9 cellular contexts compared by ENCODE assay signal in genomic region chr17:81094224-81094743, GRCh38. TPM values are rescaled to one million over a fixed set of nuclear protein-coding genes. Genes with fewer than 3 reads are reported as not detected.
DNase-seq lines count a peak whose midpoint lies in the region; ATAC-seq and TF ChIP-seq lines count a peak whose summit lies in the region.
"Had no signal": no experiment of that assay in that cellular context is flagged by ENCODE, and none has a peak within 500 bp of the region (broad histone marks: within the 10 kb centered on the region; RNA-seq: fewer than 3 reads in every experiment).

No MANE protein-coding gene starts in this region.

- 0 out of 2 replicates have a peak, but pooled peaks cover 4% of the 10 kb centered on the region for H3F3A ChIP-seq in GM23338 (replicated peaks; ENCODE audit: low read depth)

- H4K20me1 ChIP-seq in GM23338 (replicated peaks; ENCODE audit: insufficient read depth): no peaks in the 10 kb centered on the region

- H3K9me3 ChIP-seq in SJSA1 (replicated peaks): no peaks in the 10 kb centered on the region

- no peak for ATAC-seq in GM23338
- no peak for ATAC-seq in GM21825 (IDR thresholded peaks at IDR 0.05; ENCODE audit: unreplicated experiment)

- no peaks in the 10 kb centered on the region for H3K36me3 Mint-ChIP-seq in GM23338 (ENCODE audit: low read depth)

- no peak overlapping the region for H2AFZ ChIP-seq in GM23338

- H3K27ac ChIP-seq in GM23338 (ENCODE audit: low read depth) (peak overlapping the region; percentile 26; the same call in 1 of the 2 replicates), SJSA1 (peak overlapping the region; percentile 82), epithelial cell of prostate (peak overlapping the region; percentile 73)

- no peaks in the 10 kb centered on the region for H3K27me3 ChIP-seq in GM23338 (ENCODE audit: insufficient read depth)
- H3K27me3 ChIP-seq in SJSA1 (replicated peaks): no peaks in the 10 kb centered on the region

- H3K4me3 Mint-ChIP-seq in GM23338: no peak overlapping the region; the same call in 2 of the 3 replicates
- H3K4me3 Mint-ChIP-seq: T-helper 1 cell treated with Interleukin-12 subunit alpha and Interleukin-12 subunit beta and Interleukin-4 antibody, amounts not matched to agents 30 μg/mL and 1 μg/mL, for 36 hours had no signal

- H3K9me3 Mint-ChIP-seq in GM23338: no peaks in the 10 kb centered on the region
- H3K9me3 Mint-ChIP-seq: T-helper 1 cell treated with Interleukin-12 subunit alpha and Interleukin-12 subunit beta and Interleukin-4 antibody, amounts not matched to agents 30 μg/mL and 1 μg/mL, for 36 hours had no signal

- H3K4me1 ChIP-seq in GM23338 (ENCODE audit: insufficient read depth) (peaks cover 6% of the 10 kb centered on the region; the same call in 1 of the 2 replicates), SJSA1 (replicated peaks) (peaks cover 47% of the 10 kb centered on the region)

- CTCF ChIA-PET in GM10248 (lab: Yijun Ruan, JAX): interaction anchor here (1.0 to 1.4 kb wide), 2 partner anchors 8 to 70 kb away, joined by 3 to 4 read pairs; no protein-coding TSS in a partner anchor

- H3K36me3 ChIP-seq in GM23338 (ENCODE audit: insufficient read depth): no peaks in the 10 kb centered on the region
- H3K36me3 ChIP-seq in SJSA1: peaks cover 25% of the 10 kb centered on the region

- H3K27me3 Mint-ChIP-seq in GM23338 (ENCODE audit: insufficient read depth, low read depth, poor library complexity): peaks cover 27% of the 10 kb centered on the region

- H3K4me3 ChIP-seq in GM23338 (no peak overlapping the region), SJSA1 (no peak overlapping the region), retinal pigment epithelial cell (ENCODE audit: low read length) (no peak overlapping the region)

- H3K9me2 ChIP-seq in GM23338 (ENCODE audit: insufficient read depth): no peaks in the 10 kb centered on the region

- peaks cover 34% of the 10 kb centered on the region for H3K4me1 Mint-ChIP-seq in GM23338

- peak overlapping the region; percentile 45; the same call in 1 of the 2 replicates for H3K4me2 ChIP-seq in GM23338

- H3K79me2 ChIP-seq in GM23338 (replicated peaks; ENCODE audit: insufficient read depth): no peaks in the 10 kb centered on the region

- H3K27ac Mint-ChIP-seq in GM23338: peak overlapping the region; percentile 79

- TF ChIP-seq CTCF in GM23338 (conservative IDR thresholded peaks at IDR 0.05; ENCODE audit: low read depth in 2 of 2): no peak
- TF ChIP-seq CTCF in retinal pigment epithelial cell (conservative IDR thresholded peaks at IDR 0.05; ENCODE audit: low read depth, low read length): peak; percentile 22
- TF ChIP-seq CTCF in GM10248 (IDR thresholded peaks at IDR 0.05; ENCODE audit: control extremely low read depth, extremely low read depth, low read depth, missing control alignments): no peak

- POLR2A ChIA-PET in GM10248 (lab: Yijun Ruan, JAX): no interaction called here

- DNase-seq in GM23338 (ENCODE audit: low spot score) (no peak), SJSA1 (ENCODE audit: low read depth in 1 of 2, low spot score in 2 of 2) (no peak), epithelial cell of prostate (ENCODE audit: low read depth, low spot score) (no peak), retinal pigment epithelial cell (ENCODE audit: low read depth) (no peak), NCI-H1092 treated with DMSO at 0.1 percent for 48 hours (lab: John Stamatoyannopoulos, UW) (no peak), GM10248 (ENCODE audit: extremely low spot score) (no peak), NCI-H1694 treated with DMSO at 0.1 percent for 48 hours (lab: John Stamatoyannopoulos, UW) (no peak)

TF ChIP-seq in GM23338, 12 proteins besides CTCF, POLR2A, EP300 and RAD21 (continues in another document):
- no peak for TF ChIP-seq ZNF331 (CRISPR knock-in tag; IDR thresholded peaks at IDR 0.05; ENCODE audit: low read depth)
- no peak for TF ChIP-seq CREB1 (CRISPR knock-in tag; IDR thresholded peaks at IDR 0.05; ENCODE audit: low read depth)
- TF ChIP-seq NANOG (IDR thresholded peaks at IDR 0.05; ENCODE audit: borderline replicate concordance): no peak
- TF ChIP-seq EZH2 (IDR thresholded peaks at IDR 0.05; ENCODE audit: low read depth, unreplicated experiment): no peak
- TF ChIP-seq, protein P1, sequence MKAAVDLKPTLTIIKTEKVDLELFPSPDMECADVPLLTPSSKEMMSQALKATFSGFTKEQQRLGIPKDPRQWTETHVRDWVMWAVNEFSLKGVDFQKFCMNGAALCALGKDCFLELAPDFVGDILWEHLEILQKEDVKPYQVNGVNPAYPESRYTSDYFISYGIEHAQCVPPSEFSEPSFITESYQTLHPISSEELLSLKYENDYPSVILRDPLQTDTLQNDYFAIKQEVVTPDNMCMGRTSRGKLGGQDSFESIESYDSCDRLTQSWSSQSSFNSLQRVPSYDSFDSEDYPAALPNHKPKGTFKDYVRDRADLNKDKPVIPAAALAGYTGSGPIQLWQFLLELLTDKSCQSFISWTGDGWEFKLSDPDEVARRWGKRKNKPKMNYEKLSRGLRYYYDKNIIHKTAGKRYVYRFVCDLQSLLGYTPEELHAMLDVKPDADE (IDR thresholded peaks at IDR 0.05): no peak
- no peak for TF ChIP-seq REST (IDR thresholded peaks at IDR 0.05; ENCODE audit: unreplicated experiment)
- TF ChIP-seq STAT1 (IDR thresholded peaks at IDR 0.05; ENCODE audit: unreplicated experiment): no peak

RNA-seq across cellular contexts. Expression of gene BAIAP2, which starts 59.3 kb away (rescaled TPM):
- 16.7 and 22.7 TPM in 2 replicates for total RNA-seq in GM23338 (2014; rRNA removed; shearing (Covaris generic))
- polyA plus RNA-seq in GM23338 (2016; fragmentation: Nextera tagmentation; extraction: Ambion mirVana): 21.7 and 22.7 TPM in 2 replicates
- total RNA-seq in SJSA1 (2014; rRNA removed; shearing (Covaris generic)): 37.6 and 59.5 TPM in 2 replicates

Comparison
In these comparisons a context has a peak if more than half of its experiments do, and no peak if none do; other contexts are left out.
1. H3K27ac ChIP-seq: peak in every context shown above with its lines; median percentile 82 in SJSA1; 73 in epithelial cell of prostate; 26 in GM23338.